31 cellular contexts compared by ENCODE assay signal in the genomic region with DNA sequence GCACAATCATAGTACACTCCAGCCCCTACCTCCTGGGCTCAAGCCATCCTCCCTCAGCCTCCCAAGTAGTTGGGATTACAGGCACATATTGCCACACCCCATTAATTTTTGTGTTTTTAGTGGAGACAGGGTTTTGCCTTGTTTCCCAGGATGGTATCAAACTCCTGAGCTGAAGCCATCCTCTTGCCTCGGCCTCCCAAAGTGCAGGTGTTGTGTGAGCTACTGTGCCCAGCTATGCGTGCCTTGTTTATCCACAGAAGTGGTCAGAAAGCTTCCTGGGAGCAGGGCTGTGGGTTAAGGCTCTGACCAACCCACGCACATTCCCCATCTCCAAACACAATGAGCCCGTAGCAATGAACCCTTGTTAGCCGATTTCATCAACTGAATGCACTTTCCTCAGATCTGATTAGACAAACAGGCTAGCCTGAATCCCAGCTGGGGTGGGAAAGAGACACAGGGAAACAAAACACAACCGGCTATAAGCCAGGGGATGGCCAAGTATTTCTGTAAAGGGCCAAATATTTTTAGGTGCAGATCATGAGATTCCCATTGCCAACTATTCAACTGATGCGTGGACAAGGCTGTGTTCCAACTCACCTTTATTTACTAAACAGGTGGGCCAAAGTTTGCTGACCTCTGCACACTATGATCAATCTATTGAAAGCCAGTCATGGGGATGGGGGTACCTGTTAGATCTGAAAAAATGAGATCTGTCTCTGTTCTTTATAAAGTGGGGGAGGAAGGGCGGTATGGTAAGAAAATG.
DNase-seq lines count a peak whose midpoint lies in the region; ATAC-seq, FAIRE-seq and TF ChIP-seq lines count a peak whose summit lies in the region.
"Had no signal": no experiment of that assay in that cellular context is flagged by ENCODE, and none has a peak within 500 bp of the region (broad histone marks: within the 10 kb centered on the region; RNA-seq: fewer than 3 reads in every experiment).

No MANE protein-coding gene starts in this region.

- peaks cover 41% of the 10 kb centered on the region for H3K4me1 Mint-ChIP-seq in endodermal cell
- H3K4me1 Mint-ChIP-seq: nephron progenitor cell had no signal

- no peaks in the 10 kb centered on the region for H3K36me3 Mint-ChIP-seq in endodermal cell (ENCODE audit: low read depth)
- H3K36me3 Mint-ChIP-seq: stimulated activated effector memory CD8-positive, alpha-beta T cell treated with anti-CD3 and anti-CD28 coated beads, Interleukin-12 subunit alpha, Interleukin-12 subunit beta, amount 100 ng/mL, for 72 hours had no signal

- H3K9me3 ChIP-seq in endodermal cell (ENCODE audit: control insufficient read depth, low read length) (peaks cover 14% of the 10 kb centered on the region), Peyer's patch (no peaks in the 10 kb centered on the region)
- H3K9me3 ChIP-seq: gastrocnemius medialis, mucosa of descending colon, upper lobe of right lung had no signal

- H3K27me3 ChIP-seq in endodermal cell (ENCODE audit: control insufficient read depth, insufficient read depth, low read length, poor library complexity, severe bottlenecking) (no peaks in the 10 kb centered on the region), Peyer's patch (no peaks in the 10 kb centered on the region)
- H3K27me3 ChIP-seq: BLaER1 treated with 17β-estradiol and CSF1 and Interleukin-3, amounts not matched to agents 10 nM and 100 nM; hepatocyte; right atrium auricular region; upper lobe of right lung had no signal

- no peak overlapping the region for H3K9ac ChIP-seq in endodermal cell (ENCODE audit: extremely low read depth, low read length, poor library complexity, severe bottlenecking)
- H3K9ac ChIP-seq: BLaER1 treated with 17β-estradiol and CSF1 and Interleukin-3, amounts not matched to agents 10 nM and 100 nM; GM23248; parathyroid adenoma had no signal

- 87 to 89% methylated on average over 5 to 8 of the region's 8 CpGs for WGBS in endodermal cell (ENCODE audit: insufficient coverage in 1 of 2, insufficient read length in 1 of 2), 2 experiments

- H3K4me1 ChIP-seq in endodermal cell (ENCODE audit: control insufficient read depth, insufficient read depth, low read length) (peaks cover 22% of the 10 kb centered on the region), Peyer's patch (no peaks in the 10 kb centered on the region)
- H3K4me1 ChIP-seq: gastrocnemius medialis, parathyroid adenoma, right atrium auricular region, upper lobe of right lung had no signal

- TF ChIP-seq POLR2A in Peyer's patch (IDR thresholded peaks at IDR 0.05): no peak

- H3K36me3 ChIP-seq in endodermal cell (ENCODE audit: control insufficient read depth, insufficient read depth, low read length) (no peaks in the 10 kb centered on the region), Peyer's patch (no peaks in the 10 kb centered on the region)
- H3K36me3 ChIP-seq: BLaER1 treated with 17β-estradiol and CSF1 and Interleukin-3, amounts not matched to agents 10 nM and 100 nM; gastrocnemius medialis; right atrium auricular region; upper lobe of right lung had no signal

- ATAC-seq in HG02642 (IDR thresholded peaks at IDR 0.05; ENCODE audit: poor library complexity, unreplicated experiment): no peak
- ATAC-seq: gastrocnemius medialis; mucosa of descending colon; Panc1; stimulated activated effector memory CD8-positive, alpha-beta T cell treated with anti-CD3 and anti-CD28 coated beads, Interleukin-12 subunit alpha, Interleukin-12 subunit beta, amount 100 ng/mL, for 72 hours; upper lobe of right lung had no signal

- DNase-seq in Caki2 (ENCODE audit: low read depth) (peak; percentile 29), RCC 7860 (ENCODE audit: low spot score) (peak; percentile 23), endodermal cell (peak; percentile 13), non-pigmented ciliary epithelial cell (ENCODE audit: low read depth) (peak; percentile 63), Peyer's patch (no peak), iPS-NIHi7 (ENCODE audit: extremely low spot score) (no peak), HuH-7.5 (ENCODE audit: low spot score) (no peak)
- DNase-seq: activated CD4-positive, alpha-beta T cell treated with anti-CD3 and anti-CD28 coated beads, Interleukin-2, amount 50 U/mL, for 48 hours; activated CD8-positive, alpha-beta memory T cell treated with anti-CD3 and anti-CD28 coated beads, Interleukin-2, amount 50 U/mL, for 4 hours; activated naive CD4-positive, alpha-beta T cell treated with anti-CD3 and anti-CD28 coated beads, Interleukin-2, amount 10 ng/mL, durations not matched to agents 7 days and 5 days; central memory CD4-positive, alpha-beta T cell; gastrocnemius medialis; GM23248; mucosa of descending colon; NCI-H1092 treated with DMSO at 0.1 percent for 48 hours; NCI-H2029; NCI-H526 treated with DMSO at 0.1 percent for 48 hours; nephron progenitor cell; stimulated activated CD4-positive, alpha-beta T cell treated with anti-CD3 and anti-CD28 coated beads, Interleukin-12 subunit alpha, Interleukin-12 subunit beta, amount 100 ng/mL, for 4 hours; stimulated activated CD4-positive, alpha-beta T cell treated with anti-CD3 and anti-CD28 coated beads, Interleukin-4, amount 100 ng/mL, for 24 hours; substantia nigra; upper lobe of right lung had no signal

- H3K9me3 Mint-ChIP-seq in endodermal cell: peaks cover 24% of the 10 kb centered on the region

- H3K27ac ChIP-seq in endodermal cell (ENCODE audit: low read depth, low read length): no peak overlapping the region
- H3K27ac ChIP-seq in Peyer's patch: no peak overlapping the region
- H3K27ac ChIP-seq: BLaER1 treated with 17β-estradiol and CSF1 and Interleukin-3, amounts not matched to agents 10 nM and 100 nM; gastrocnemius medialis; GM23248; hepatocyte; parathyroid adenoma; right atrium auricular region; upper lobe of right lung had no signal

- TF ChIP-seq CTCF in endodermal cell (conservative IDR thresholded peaks at IDR 0.05) (no peak), Peyer's patch (IDR thresholded peaks at IDR 0.05) (no peak)

- no peak overlapping the region for H3K27ac Mint-ChIP-seq in endodermal cell
- H3K27ac Mint-ChIP-seq: activated naive CD4-positive, alpha-beta T cell treated with anti-CD3 and anti-CD28 coated beads, Interleukin-2, amount 10 ng/mL, durations not matched to agents 7 days and 5 days; dendritic cell treated with granulocyte-macrophage colony-stimulating factor and Interleukin-4, amounts not matched to agents 40 ng/mL and 50 ng/mL, for 4 days; nephron progenitor cell; stimulated activated effector memory CD8-positive, alpha-beta T cell treated with anti-CD3 and anti-CD28 coated beads, Interleukin-12 subunit alpha, Interleukin-12 subunit beta, amount 100 ng/mL, for 72 hours had no signal

- in situ Hi-C loops in Caki2 (cut with HindIII; ENCODE audit: low pct_unique_long_range_greater_than_20kb, low sequenced_read_pairs): no loop called here

- H3K4me3 ChIP-seq in endodermal cell (ENCODE audit: low read length): no peak overlapping the region
- no peak overlapping the region for H3K4me3 ChIP-seq in Peyer's patch
- H3K4me3 ChIP-seq: BLaER1 treated with 17β-estradiol and CSF1 and Interleukin-3, amounts not matched to agents 10 nM and 100 nM; gastrocnemius medialis; GM23248; hepatocyte; mucosa of descending colon; right atrium auricular region; upper lobe of right lung had no signal

- no peak for FAIRE-seq in RCC 7860 (lab: Jason Lieb, UNC)
- FAIRE-seq: GM12891 had no signal

- no peak overlapping the region for H3K4me3 Mint-ChIP-seq in endodermal cell
- H3K4me3 Mint-ChIP-seq: activated naive CD4-positive, alpha-beta T cell treated with anti-CD3 and anti-CD28 coated beads, Interleukin-2, amount 10 ng/mL, durations not matched to agents 7 days and 5 days; dendritic cell treated with granulocyte-macrophage colony-stimulating factor and Interleukin-4, amounts not matched to agents 40 ng/mL and 50 ng/mL, for 4 days; nephron progenitor cell; stimulated activated effector memory CD8-positive, alpha-beta T cell treated with anti-CD3 and anti-CD28 coated beads, Interleukin-12 subunit alpha, Interleukin-12 subunit beta, amount 100 ng/mL, for 72 hours had no signal

- no peaks in the 10 kb centered on the region for H3K27me3 Mint-ChIP-seq in endodermal cell (ENCODE audit: insufficient read depth)

Comparison
In these comparisons a context has a peak if more than half of its experiments do, and no peak if none do; other contexts are left out.
1. DNase-seq: peak in Caki2 (single experiment), RCC 7860 (single experiment), endodermal cell (single experiment) and non-pigmented ciliary epithelial cell (single experiment); none in Peyer's patch (0 of 3), iPS-NIHi7 (single experiment) and HuH-7.5 (single experiment).